Comparison of ENCODE assay signal across 19 cellular contexts in the genomic region with DNA sequence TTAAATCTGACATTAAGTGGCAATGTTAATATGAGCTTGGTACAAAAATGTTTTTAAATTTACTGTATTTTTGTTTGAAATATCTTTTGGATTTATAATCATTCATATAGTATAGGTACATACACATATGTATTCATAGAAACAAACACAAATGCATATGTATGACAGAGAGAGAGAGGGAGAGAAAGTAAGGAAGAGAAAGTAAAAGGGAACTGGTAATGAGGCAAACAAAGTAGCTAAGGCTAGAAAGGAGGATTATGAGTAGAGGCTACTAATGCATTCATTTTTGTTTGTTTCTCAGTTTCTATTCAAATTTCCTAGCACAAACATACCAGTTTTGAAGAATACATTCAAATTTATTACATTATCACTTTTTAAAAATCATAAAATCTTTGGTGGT.
"Had no signal": no experiment of that assay in that cellular context is flagged by ENCODE, and none has a peak within 500 bp of the region (broad histone marks: within the 10 kb centered on the region; RNA-seq: fewer than 3 reads in every experiment).

No MANE protein-coding gene starts in this region.

- H3K36me3 ChIP-seq: esophagus squamous epithelium, sigmoid colon, tibial artery had no signal

- H3K4me3 ChIP-seq: body of pancreas, esophagus squamous epithelium, sigmoid colon, tibial artery had no signal

- FAIRE-seq: urothelium cell line had no signal

- H3K27ac ChIP-seq: body of pancreas, tibial artery had no signal

- H3K27me3 ChIP-seq: body of pancreas, esophagus squamous epithelium, sigmoid colon, tibial artery had no signal

- ATAC-seq: activated CD8-positive, alpha-beta memory T cell treated with anti-CD3 and anti-CD28 coated beads, Interleukin-2, amount 10 ng/mL, durations not matched to agents 7 days and 5 days; body of pancreas; effector memory CD8-positive, alpha-beta T cell; naive thymus-derived CD8-positive, alpha-beta T cell; T-helper 17 cell had no signal

- H3K9me3 ChIP-seq: body of pancreas, esophagus squamous epithelium, sigmoid colon, tibial artery had no signal

- DNase-seq: activated B cell treated with CpG ODN at 0.5 μM for 24 hours; activated CD4-positive, alpha-beta memory T cell treated with anti-CD3 and anti-CD28 coated beads, Interleukin-2, amount 10 ng/mL, durations not matched to agents 7 days and 5 days; activated CD4-positive, alpha-beta T cell treated with anti-CD3 and anti-CD28 coated beads for 4 hours; activated CD8-positive, alpha-beta memory T cell treated with anti-CD3 and anti-CD28 coated beads, Interleukin-2, amount 10 ng/mL, durations not matched to agents 7 days and 5 days; activated naive CD4-positive, alpha-beta T cell; activated naive CD8-positive, alpha-beta T cell treated with anti-CD3 and anti-CD28 coated beads, Interleukin-2, amount 10 ng/mL, durations not matched to agents 7 days and 5 days; body of pancreas; effector memory CD8-positive, alpha-beta T cell; esophagus squamous epithelium; naive thymus-derived CD8-positive, alpha-beta T cell; posterior cingulate gyrus; sigmoid colon; stimulated activated CD4-positive, alpha-beta T cell treated with anti-CD3 and anti-CD28 coated beads, Interleukin-12 subunit alpha, Interleukin-12 subunit beta, amount 100 ng/mL, for 4 hours; stimulated activated CD4-positive, alpha-beta T cell treated with anti-CD3 and anti-CD28 coated beads, Interleukin-1b, Interleukin-23, amount 100 ng/mL, for 48 hours; stimulated activated CD8-positive, alpha-beta memory T cell treated with anti-CD3 and anti-CD28 coated beads, Interleukin-4, amount 100 ng/mL, for 48 hours; stimulated activated naive CD4-positive, alpha-beta T cell; T-helper 17 cell; tibial artery had no signal

- H3K4me1 ChIP-seq: body of pancreas, esophagus squamous epithelium, sigmoid colon, tibial artery had no signal
